8 cellular contexts compared by ENCODE assay signal in genomic region chr11:10490398-10491232, GRCh38. TPM values are rescaled to one million over a fixed set of nuclear protein-coding genes. Genes with fewer than 3 reads are reported as not detected.
DNase-seq lines count a peak whose midpoint lies in the region; ATAC-seq, FAIRE-seq and TF ChIP-seq lines count a peak whose summit lies in the region.

No MANE protein-coding gene starts in this region.

- intact Hi-C loops in Right ventricle myocardium inferior (cut with DNase I) (no loop called here), cardiac septum (cut with DNase I) (no loop called here), mammary epithelial cell (cut with micrococcal nuclease) (no loop called here), kidney (cut with DNase I) (no loop called here)

- H3K4me2 ChIP-seq in mammary epithelial cell (ENCODE audit: insufficient read depth, low read depth, low read length) = no peak overlapping the region
- H3K4me2 ChIP-seq in Karpas-422 (ENCODE audit: low read depth, low read length, poor library complexity, severe bottlenecking) = no peak overlapping the region

- 45% methylated on average over 8 of the region's 13 CpGs for WGBS in mammary epithelial cell (ENCODE audit: low coverage, missing lambda C conversion rate)

- no peaks in the 10 kb centered on the region for H3K36me3 ChIP-seq in mammary epithelial cell (ENCODE audit: insufficient read depth, low read length)
- H3K36me3 ChIP-seq in kidney (ENCODE audit: control insufficient read depth in 1 of 2, insufficient read depth in 2 of 2, low read length in 2 of 2) = peaks cover 5 to 6% of the 10 kb centered on the region in 2 donors
- H3K36me3 ChIP-seq in Karpas-422 (ENCODE audit: insufficient read depth, low read length) = 0 out of 2 replicates have a peak, but pooled peaks cover 6% of the 10 kb centered on the region

- H3K27me3 ChIP-seq in mammary epithelial cell (ENCODE audit: insufficient read depth, low read length) = no peaks in the 10 kb centered on the region
- H3K27me3 ChIP-seq in Karpas-422 (ENCODE audit: low read length) = no peaks in the 10 kb centered on the region

- no peaks in the 10 kb centered on the region for H3K9me2 ChIP-seq in Karpas-422 (replicated peaks; ENCODE audit: insufficient read depth, low read length)

- DNase-seq in Right ventricle myocardium inferior (ENCODE audit: missing footprints) (peak; percentile 82), cardiac septum (ENCODE audit: low spot score) (no peak), mammary epithelial cell (peak; percentile 81), kidney (peak; percentile 94), NCI-H748 (lab: John Stamatoyannopoulos, UW; ENCODE audit: unreplicated experiment) (no peak), NCI-H2171 (lab: John Stamatoyannopoulos, UW) (no peak), Karpas-422 (no peak)
- no peak for DNase-seq in stimulated activated effector memory CD8-positive, alpha-beta T cell treated with anti-CD3 and anti-CD28 coated beads, Interleukin-12 subunit alpha, Interleukin-12 subunit beta, amount 100 ng/mL, for 72 hours (ENCODE audit: low spot score in 2 of 2)

- no peak overlapping the region for H2AFZ ChIP-seq in mammary epithelial cell (ENCODE audit: low read depth, low read length)
- H2AFZ ChIP-seq in Karpas-422 (ENCODE audit: low read length) = no peak overlapping the region

- no peaks in the 10 kb centered on the region for H4K20me1 ChIP-seq in mammary epithelial cell (ENCODE audit: insufficient read depth, low read length)
- no peaks in the 10 kb centered on the region for H4K20me1 ChIP-seq in Karpas-422 (ENCODE audit: insufficient read depth, low read depth, low read length)

- H3K9me3 Mint-ChIP-seq in stimulated activated effector memory CD8-positive, alpha-beta T cell treated with anti-CD3 and anti-CD28 coated beads, Interleukin-12 subunit alpha, Interleukin-12 subunit beta, amount 100 ng/mL, for 72 hours = no peaks in the 10 kb centered on the region

- peak overlapping the region; percentile 74 for H3K27ac Mint-ChIP-seq in stimulated activated effector memory CD8-positive, alpha-beta T cell treated with anti-CD3 and anti-CD28 coated beads, Interleukin-12 subunit alpha, Interleukin-12 subunit beta, amount 100 ng/mL, for 72 hours

- TF ChIP-seq CTCF in mammary epithelial cell (conservative IDR thresholded peaks at IDR 0.05 in 1 of 2, IDR thresholded peaks at IDR 0.05 in 1 of 2; ENCODE audit: extremely low read depth in 1 of 2, insufficient read depth in 1 of 2, low read depth in 1 of 2, low read length in 2 of 2) (no peak), kidney (IDR thresholded peaks at IDR 0.05; ENCODE audit: borderline replicate concordance, extremely low read depth, insufficient read depth) (no peak)

- no peak for FAIRE-seq in kidney (lab: Jason Lieb, UNC)

- no peaks in the 10 kb centered on the region for H3K9me3 ChIP-seq in mammary epithelial cell (replicated peaks; ENCODE audit: insufficient read depth, low read length)
- no peaks in the 10 kb centered on the region for H3K9me3 ChIP-seq in kidney (ENCODE audit: control insufficient read depth in 1 of 2, low read length in 2 of 2)
- no peaks in the 10 kb centered on the region for H3K9me3 ChIP-seq in Karpas-422 (ENCODE audit: low read length)

- ATAC-seq in Right ventricle myocardium inferior = peak; percentile 86
- ATAC-seq in stimulated activated effector memory CD8-positive, alpha-beta T cell treated with anti-CD3 and anti-CD28 coated beads, Interleukin-12 subunit alpha, Interleukin-12 subunit beta, amount 100 ng/mL, for 72 hours = no peak

- peaks cover 71% of the 10 kb centered on the region for H3K36me3 Mint-ChIP-seq in stimulated activated effector memory CD8-positive, alpha-beta T cell treated with anti-CD3 and anti-CD28 coated beads, Interleukin-12 subunit alpha, Interleukin-12 subunit beta, amount 100 ng/mL, for 72 hours

- no peak overlapping the region for H3K4me3 Mint-ChIP-seq in stimulated activated effector memory CD8-positive, alpha-beta T cell treated with anti-CD3 and anti-CD28 coated beads, Interleukin-12 subunit alpha, Interleukin-12 subunit beta, amount 100 ng/mL, for 72 hours

- H3K4me1 ChIP-seq in mammary epithelial cell (ENCODE audit: insufficient read depth, low read length) (peaks cover 38% of the 10 kb centered on the region), kidney (ENCODE audit: control insufficient read depth in 1 of 2, insufficient read depth in 1 of 2, low read depth in 1 of 2, low read length in 2 of 2) (peaks cover 9 to 13% of the 10 kb centered on the region in 2 donors), Karpas-422 (ENCODE audit: low read length) (no peaks in the 10 kb centered on the region)

- CTCF ChIA-PET in mammary epithelial cell (lab: Charles Lee; ENCODE audit: low non-redundant PET) = interaction anchor here (0.7 kb wide), 1 partner anchor 94 kb away, joined by 3 read pairs; no protein-coding TSS in a partner anchor

- no peak overlapping the region for H3K4me3 ChIP-seq in mammary epithelial cell (replicated peaks in 1 of 3; ENCODE audit: insufficient read depth in 1 of 3, low read depth in 2 of 3, low read length in 3 of 3)
- no peak overlapping the region for H3K4me3 ChIP-seq in kidney (ENCODE audit: low read length in 2 of 2)
- no peak overlapping the region for H3K4me3 ChIP-seq in Karpas-422 (ENCODE audit: low read length)

- no TSS peak for BruUV-seq in mammary epithelial cell (replicated peaks; lab: Mats Ljungman, UMichigan)

- H3K79me2 ChIP-seq in mammary epithelial cell (ENCODE audit: insufficient read depth, low read length) (no peaks in the 10 kb centered on the region), Karpas-422 (ENCODE audit: low read length) (no peaks in the 10 kb centered on the region)

- in situ Hi-C loops in mammary epithelial cell (cut with MboI; ENCODE audit: low sequenced_read_pairs in 2 of 2) = no loop called here

- dilution Hi-C loops in mammary epithelial cell (cut with HindIII; ENCODE audit: low sequenced_read_pairs) = loop anchor here (5.0 kb wide), 1 partner anchor 42 kb away; no protein-coding TSS in a partner anchor

- H3K27ac ChIP-seq in mammary epithelial cell (ENCODE audit: insufficient read depth, low read depth, low read length) (peak overlapping the region; percentile 90), kidney (ENCODE audit: low read depth in 2 of 2, low read length in 2 of 2) (peak overlapping the region; percentile 59 to 82), Karpas-422 (ENCODE audit: low read length) (no peak overlapping the region)

- H3K4me1 Mint-ChIP-seq in stimulated activated effector memory CD8-positive, alpha-beta T cell treated with anti-CD3 and anti-CD28 coated beads, Interleukin-12 subunit alpha, Interleukin-12 subunit beta, amount 100 ng/mL, for 72 hours = peaks cover 27% of the 10 kb centered on the region

- H3K9ac ChIP-seq in mammary epithelial cell (ENCODE audit: insufficient read depth, low read length) (no peak overlapping the region), kidney (ENCODE audit: low read length in 2 of 2) (no peak overlapping the region), Karpas-422 (ENCODE audit: low read length) (no peak overlapping the region)

RNA-seq across cellular contexts. Expression of gene AMPD3, which starts 35.6 kb away (rescaled TPM):
- total RNA-seq in Right ventricle myocardium inferior (3.5 TPM), cardiac septum (3.4 TPM), mammary epithelial cell (1 to 10 TPM; 6.7 to 8.2 TPM), kidney (16.5 TPM)
- polyA plus RNA-seq in mammary epithelial cell (5.3 TPM), kidney (ENCODE audit: insufficient read depth, low read depth, low replicate concordance) (8.4 TPM)
- polyA minus RNA-seq in mammary epithelial cell = 37.1 TPM
- total RNA-seq in Karpas-422 (2014; rRNA removed; shearing (Covaris generic); ENCODE audit: low replicate concordance) = 7.5 and 12.5 TPM in 2 replicates

RNA-seq across cellular contexts. Expression of gene RNF141, which starts 50.4 kb away (rescaled TPM):
- 37.9 TPM for total RNA-seq in Right ventricle myocardium inferior
- total RNA-seq in cardiac septum = 36.8 TPM
- 10 to 100 TPM; 45.7 to 58.2 TPM for total RNA-seq in mammary epithelial cell
- 16.2 TPM for polyA plus RNA-seq in mammary epithelial cell
- 9.1 TPM for polyA minus RNA-seq in mammary epithelial cell
- total RNA-seq in kidney = 35.8 TPM
- polyA plus RNA-seq in kidney (ENCODE audit: insufficient read depth, low read depth, low replicate concordance) = 20.5 TPM
- 10.5 and 12.2 TPM in 2 replicates for total RNA-seq in Karpas-422 (2014; rRNA removed; shearing (Covaris generic); ENCODE audit: low replicate concordance)

Comparison
In these comparisons a context has a peak if more than half of its experiments do, and no peak if none do; other contexts are left out.
1. DNase-seq: peak in Right ventricle myocardium inferior (single experiment), mammary epithelial cell (single experiment) and kidney (single experiment); none in cardiac septum (single experiment), stimulated activated effector memory CD8-positive, alpha-beta T cell treated with anti-CD3 and anti-CD28 coated beads, Interleukin-12 subunit alpha, Interleukin-12 subunit beta, amount 100 ng/mL, for 72 hours (0 of 2), NCI-H748 (single experiment), NCI-H2171 (single experiment) and Karpas-422 (single experiment).